In the genomic region with DNA sequence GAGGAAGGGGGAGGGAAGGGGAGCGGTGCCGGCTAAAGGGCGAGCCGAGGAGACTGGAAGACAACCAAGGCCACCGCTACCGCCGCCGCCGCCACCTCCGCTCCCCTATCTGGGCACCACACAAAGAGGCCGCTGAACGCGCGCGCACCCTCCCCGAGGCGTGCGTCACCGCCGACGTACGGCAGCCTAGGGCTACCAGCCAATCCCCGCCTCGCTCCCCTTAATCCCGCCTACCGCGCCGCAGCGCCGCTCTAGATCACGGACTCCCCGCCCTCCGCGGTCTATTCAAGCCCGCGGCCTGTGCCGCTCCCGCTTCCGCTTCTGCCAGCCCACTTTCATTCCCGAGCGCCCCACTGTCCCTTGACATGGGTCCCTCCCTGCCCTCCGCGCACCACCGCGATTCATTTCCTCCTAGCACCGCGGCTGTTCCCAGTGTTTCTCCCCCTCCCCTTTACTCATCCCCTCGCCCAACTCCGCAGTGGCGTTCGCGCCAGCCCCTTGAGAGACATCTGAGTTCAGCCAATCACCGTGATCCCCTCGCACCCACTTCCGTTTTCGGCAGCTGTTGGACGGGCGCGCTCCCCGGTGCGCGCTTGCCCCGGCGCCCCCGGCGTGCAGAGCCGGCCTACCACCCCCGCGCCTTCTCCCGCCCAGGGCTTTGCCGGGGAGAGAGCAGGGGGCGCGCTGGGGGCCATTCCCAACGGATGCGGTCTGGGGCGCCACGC, we compare ENCODE assay signal across 8 cellular contexts. TPM values are rescaled to one million over a fixed set of nuclear protein-coding genes. Genes with fewer than 3 reads are reported as not detected.
DNase-seq lines count a peak whose midpoint lies in the region; ATAC-seq, FAIRE-seq and TF ChIP-seq lines count a peak whose summit lies in the region.

A gene (minus strand): TSS at position 128 of the 725 bp plus-strand sequence. CDS start 297 bp downstream, outside the sequence.

- peak within 1 kb of the TSS; percentile 100 for H3K27ac Mint-ChIP-seq in dendritic cell treated with granulocyte-macrophage colony-stimulating factor and Interleukin-4, amounts not matched to agents 40 ng/mL and 50 ng/mL, for 4 days

- intact Hi-C loops in dendritic cell treated with granulocyte-macrophage colony-stimulating factor and Interleukin-4, amounts not matched to agents 40 ng/mL and 50 ng/mL, for 4 days (cut with micrococcal nuclease), result loop anchor here (2.0 kb wide), 1 partner anchor 278 kb away; a partner anchor contains a TSS
- intact Hi-C loops in HepG2 (cut with micrococcal nuclease; ENCODE audit: unreplicated experiment), result loop anchor here (10.0 kb wide), 1 partner anchor 140 kb away; no protein-coding TSS in a partner anchor

- CTCF ChIA-PET in HepG2 (lab: Yijun Ruan, JAX; ENCODE audit: low intra/inter-chr PET ratio, low total read pairs), result interaction anchor here (1.0 kb wide), 1 partner anchor 25 kb away, joined by 3 read pairs; no protein-coding TSS in a partner anchor

- H3K9me3 Mint-ChIP-seq in dendritic cell treated with granulocyte-macrophage colony-stimulating factor and Interleukin-4, amounts not matched to agents 40 ng/mL and 50 ng/mL, for 4 days, result no peaks in the 10 kb centered on the region

- in situ Hi-C loops in HepG2 (cut with HindIII; ENCODE audit: extremely low pct_ligation_motif_present, low pct_unique_long_range_greater_than_20kb), result no loop called here

- WGBS in HepG2 (ENCODE audit: low lambda C conversion rate), result under 1% methylated on average over 38 of the region's 77 CpGs

- peaks cover 42% of the 10 kb centered on the region for H3K36me3 Mint-ChIP-seq in dendritic cell treated with granulocyte-macrophage colony-stimulating factor and Interleukin-4, amounts not matched to agents 40 ng/mL and 50 ng/mL, for 4 days (ENCODE audit: low read depth)

- BruUV-seq in HepG2 (replicated peaks; lab: Mats Ljungman, UMichigan), result no TSS peak

- TF ChIP-seq EP300 in HepG2 (IDR thresholded peaks at IDR 0.05; ENCODE audit: low read depth in 2 of 2, low read length in 2 of 2), result peak in 1 of 2 experiments; percentile 98; a peak in 3 of 4 replicates
- no peak for TF ChIP-seq EP300 in HepG2 (CRISPR knock-in tag; IDR thresholded peaks at IDR 0.05; ENCODE audit: borderline replicate concordance)

- peaks cover 15% of the 10 kb centered on the region for H3K4me1 Mint-ChIP-seq in dendritic cell treated with granulocyte-macrophage colony-stimulating factor and Interleukin-4, amounts not matched to agents 40 ng/mL and 50 ng/mL, for 4 days (ENCODE audit: low read depth)

- peak within 1 kb of the TSS; percentile 70 for H3K4me2 ChIP-seq in HepG2 (ENCODE audit: low read depth, low read length)

- no peaks in the 10 kb centered on the region for H3K9me3 ChIP-seq in HepG2 (ENCODE audit: low read length)

- POLR2A ChIA-PET in HepG2 (lab: Yijun Ruan, JAX), result interaction anchor here (0.7 to 1.7 kb wide), 5 partner anchors 19 to 531 kb away, joined by 3 to 7 read pairs (median 3); a partner anchor contains a TSS

- H3K36me3 ChIP-seq in HepG2 (replicated peaks in 1 of 2; ENCODE audit: control insufficient read depth in 1 of 2, insufficient read depth in 2 of 2, low read length in 2 of 2), result no peaks in the 10 kb centered on the region

- peak; percentile 18 for FAIRE-seq in HepG2 (lab: Jason Lieb, UNC)

- peaks cover 38% of the 10 kb centered on the region for H3K79me2 ChIP-seq in HepG2 (ENCODE audit: insufficient read depth, low read length)

- H3K27me3 ChIP-seq in HepG2 (ENCODE audit: control insufficient read depth in 1 of 2, insufficient read depth in 2 of 2, low read length in 2 of 2), result peaks cover 1 to 8% of the 10 kb centered on the region in 2 experiments; a peak in 2 of 5 replicates

- peaks cover 23% of the 10 kb centered on the region for H4K20me1 ChIP-seq in HepG2 (ENCODE audit: insufficient read depth, low read length)

- H3K4me3 ChIP-seq in HepG2 (replicated peaks in 1 of 3; ENCODE audit: insufficient read depth in 1 of 3, low read depth in 2 of 3, low read length in 3 of 3), result peak within 1 kb of the TSS; percentile 89 to 100 (median 98)

- TF ChIP-seq CTCF in HepG2 (CRISPR knock-in tag; IDR thresholded peaks at IDR 0.05), result no peak; the same call in 1 of the 2 replicates

- peak within 1 kb of the TSS; percentile 69 for H2AFZ ChIP-seq in HepG2 (ENCODE audit: low read length)

- H3K9ac ChIP-seq in HepG2 (ENCODE audit: insufficient read depth, low read depth, low read length), result peak within 1 kb of the TSS; percentile 99

- peak within 1 kb of the TSS; percentile 99 for H3K4me3 Mint-ChIP-seq in dendritic cell treated with granulocyte-macrophage colony-stimulating factor and Interleukin-4, amounts not matched to agents 40 ng/mL and 50 ng/mL, for 4 days

- TF ChIP-seq RAD21 in HepG2 (CRISPR knock-in tag; IDR thresholded peaks at IDR 0.05), result 0 out of 2 replicates have a peak, but pooled peaks have one; percentile 24

- no peaks in the 10 kb centered on the region for H3K27me3 Mint-ChIP-seq in dendritic cell treated with granulocyte-macrophage colony-stimulating factor and Interleukin-4, amounts not matched to agents 40 ng/mL and 50 ng/mL, for 4 days

- H3K27ac ChIP-seq in HepG2 (ENCODE audit: extremely low read length, insufficient read depth, low read length), result peak within 1 kb of the TSS; percentile 99

- H3K4me1 ChIP-seq in HepG2 (ENCODE audit: insufficient read depth, low read length), result peaks cover 41% of the 10 kb centered on the region

- ATAC-seq in GM19351 (IDR thresholded peaks at IDR 0.05; ENCODE audit: unreplicated experiment), result peak; percentile 68
- peak; percentile 77 for ATAC-seq in HG03521 (IDR thresholded peaks at IDR 0.05; ENCODE audit: unreplicated experiment)
- ATAC-seq in HepG2, result peak; percentile 94

- DNase-seq in C1 segment of cervical spinal cord (lab: John Stamatoyannopoulos, UW), result peak; percentile 97 to 100 (median 100)
- peak; percentile 98 for DNase-seq in NCI-H748 (lab: John Stamatoyannopoulos, UW; ENCODE audit: unreplicated experiment)
- peak; percentile 96 for DNase-seq in activated CD4-positive, alpha-beta T cell treated with anti-CD3 and anti-CD28 coated beads, Interleukin-2, amount 50 U/mL, for 1 hour
- DNase-seq in HepG2 (ENCODE audit: low spot score), result peak; percentile 92
- DNase-seq in stimulated activated CD4-positive, alpha-beta T cell treated with anti-CD3 and anti-CD28 coated beads, Interleukin-4, amount 100 ng/mL, for 1 hour, result peak; percentile 97

- peak; percentile 96 for TF ChIP-seq POLR2A in HepG2 (IDR thresholded peaks at IDR 0.05; ENCODE audit: insufficient read depth in 1 of 2, low read depth in 2 of 2, low read length in 2 of 2)

TF ChIP-seq in HepG2, 621 proteins besides CTCF, POLR2A, EP300 and RAD21 (continues in another document):
- TF ChIP-seq, protein P1, sequence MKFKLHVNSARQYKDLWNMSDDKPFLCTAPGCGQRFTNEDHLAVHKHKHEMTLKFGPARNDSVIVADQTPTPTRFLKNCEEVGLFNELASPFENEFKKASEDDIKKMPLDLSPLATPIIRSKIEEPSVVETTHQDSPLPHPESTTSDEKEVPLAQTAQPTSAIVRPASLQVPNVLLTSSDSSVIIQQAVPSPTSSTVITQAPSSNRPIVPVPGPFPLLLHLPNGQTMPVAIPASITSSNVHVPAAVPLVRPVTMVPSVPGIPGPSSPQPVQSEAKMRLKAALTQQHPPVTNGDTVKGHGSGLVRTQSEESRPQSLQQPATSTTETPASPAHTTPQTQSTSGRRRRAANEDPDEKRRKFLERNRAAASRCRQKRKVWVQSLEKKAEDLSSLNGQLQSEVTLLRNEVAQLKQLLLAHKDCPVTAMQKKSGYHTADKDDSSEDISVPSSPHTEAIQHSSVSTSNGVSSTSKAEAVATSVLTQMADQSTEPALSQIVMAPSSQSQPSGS (CRISPR knock-in tag; IDR thresholded peaks at IDR 0.05), result peak; percentile 33; the same call in 1 of the 2 replicates
- TF ChIP-seq ZNF557 (CRISPR knock-in tag; IDR thresholded peaks at IDR 0.05) (no peak), ONECUT2 (CRISPR knock-in tag; IDR thresholded peaks at IDR 0.05) (no peak), SOX5 (CRISPR knock-in tag; IDR thresholded peaks at IDR 0.05; ENCODE audit: borderline replicate concordance) (peak; percentile 14; the same call in 1 of the 2 replicates), ZNF83 (CRISPR knock-in tag; IDR thresholded peaks at IDR 0.05; ENCODE audit: borderline replicate concordance) (no peak; the same call in 1 of the 2 replicates)
- TF ChIP-seq, protein P2, sequence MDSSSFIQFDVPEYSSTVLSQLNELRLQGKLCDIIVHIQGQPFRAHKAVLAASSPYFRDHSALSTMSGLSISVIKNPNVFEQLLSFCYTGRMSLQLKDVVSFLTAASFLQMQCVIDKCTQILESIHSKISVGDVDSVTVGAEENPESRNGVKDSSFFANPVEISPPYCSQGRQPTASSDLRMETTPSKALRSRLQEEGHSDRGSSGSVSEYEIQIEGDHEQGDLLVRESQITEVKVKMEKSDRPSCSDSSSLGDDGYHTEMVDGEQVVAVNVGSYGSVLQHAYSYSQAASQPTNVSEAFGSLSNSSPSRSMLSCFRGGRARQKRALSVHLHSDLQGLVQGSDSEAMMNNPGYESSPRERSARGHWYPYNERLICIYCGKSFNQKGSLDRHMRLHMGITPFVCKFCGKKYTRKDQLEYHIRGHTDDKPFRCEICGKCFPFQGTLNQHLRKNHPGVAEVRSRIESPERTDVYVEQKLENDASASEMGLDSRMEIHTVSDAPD (CRISPR knock-in tag; IDR thresholded peaks at IDR 0.05), result no peak

RNA-seq across cellular contexts. Expression of the gene that starts here (rescaled TPM):
- total RNA-seq in HepG2 (2016; rRNA removed; fragmentation: Illumina TruSeq; extraction: Trizol), result 12.9 and 16.9 TPM in 2 replicates
- total RNA-seq in HepG2 (2016; cell fraction: cytosol; rRNA removed; fragmentation: Illumina TruSeq; extraction: Trizol; ENCODE audit: low read depth), result 2.5 TPM in 2 replicates
- total RNA-seq in HepG2 (2016; cell fraction: insoluble cytoplasmic fraction; rRNA removed; fragmentation: Illumina TruSeq; extraction: Trizol), result 14.9 TPM in 2 replicates
- total RNA-seq in HepG2 (2016; cell fraction: membrane; rRNA removed; fragmentation: Illumina TruSeq; extraction: Trizol), result 8.5 and 8.9 TPM in 2 replicates
- total RNA-seq in HepG2 (2016; cell fraction: nucleus; rRNA removed; fragmentation: Illumina TruSeq; extraction: Trizol), result 10.5 and 11.0 TPM in 2 replicates
- 9.0 and 9.6 TPM in 2 replicates for polyA plus RNA-seq in HepG2 (2011; rRNA removed)
- 9.8 and 11.3 TPM in 2 replicates for polyA plus RNA-seq in HepG2 (2011; cell fraction: cytosol; rRNA removed)
- polyA plus RNA-seq in HepG2 (2011; cell fraction: nucleus; rRNA removed), result 4.5 and 4.6 TPM in 2 replicates
- 15.9 and 21.6 TPM in 2 replicates for polyA plus RNA-seq in HepG2 (2012)
- polyA plus RNA-seq in HepG2 (2016; cell fraction: cytosol; fragmentation: Illumina TruSeq; extraction: Trizol; ENCODE audit: low read depth), result 3.6 and 3.8 TPM in 2 replicates
- polyA plus RNA-seq in HepG2 (2016; cell fraction: insoluble cytoplasmic fraction; fragmentation: Illumina TruSeq; extraction: Trizol; ENCODE audit: low read depth), result 39.4 and 44.5 TPM in 2 replicates
- 10.7 and 10.9 TPM in 2 replicates for polyA plus RNA-seq in HepG2 (2016; cell fraction: membrane; fragmentation: Illumina TruSeq; extraction: Trizol; ENCODE audit: low read depth)
- 24.8 and 26.2 TPM in 2 replicates for polyA plus RNA-seq in HepG2 (2016; cell fraction: nucleus; fragmentation: Illumina TruSeq; extraction: Trizol; ENCODE audit: insufficient read depth, low read depth)
- 9.1 and 9.6 TPM in 2 replicates for polyA minus RNA-seq in HepG2 (2011; rRNA and poly(A)+ RNA removed; ENCODE audit: low replicate concordance)
- polyA minus RNA-seq in HepG2 (2011; cell fraction: cytosol; rRNA and poly(A)+ RNA removed), result 10.9 and 13.7 TPM in 2 replicates
- polyA minus RNA-seq in HepG2 (2011; cell fraction: nucleus; rRNA and poly(A)+ RNA removed), result 6.5 and 8.1 TPM in 2 replicates

Comparison
In these comparisons a context has a peak if more than half of its experiments do, and no peak if none do; other contexts are left out.
1. Peak in every context shown above with its lines: DNase-seq, ATAC-seq, H3K4me3 ChIP-seq and H3K27ac ChIP-seq.